1 cellular context compared by ENCODE assay signal in genomic region chr1:234668577-234668955, GRCh38.
TF ChIP-seq lines count a peak whose summit lies in the region.

No MANE protein-coding gene starts in this region.

TF ChIP-seq in K562, 482 proteins besides CTCF, POLR2A, EP300 and RAD21 (continued from another document):
- TF ChIP-seq RNF219 (CRISPR knock-in tag; IDR thresholded peaks at IDR 0.05): no peak
- TF ChIP-seq ZNF77 (CRISPR knock-in tag; IDR thresholded peaks at IDR 0.05): no peak
- TF ChIP-seq ILF3 (IDR thresholded peaks at IDR 0.05; ENCODE audit: borderline replicate concordance): no peak
- TF ChIP-seq RBM15 (IDR thresholded peaks at IDR 0.05; ENCODE audit: insufficient read depth, low read length): no peak
- no peak for TF ChIP-seq ESRRB (CRISPR knock-in tag; IDR thresholded peaks at IDR 0.05; ENCODE audit: borderline replicate concordance)
- no peak for TF ChIP-seq MBD2 (IDR thresholded peaks at IDR 0.05; ENCODE audit: borderline replicate concordance, low read depth)
- no peak for TF ChIP-seq NCOA1 (IDR thresholded peaks at IDR 0.05; ENCODE audit: low read depth)
- TF ChIP-seq SOX6 (IDR thresholded peaks at IDR 0.05): no peak
- no peak for TF ChIP-seq ZBED1 (IDR thresholded peaks at IDR 0.05)
- no peak for TF ChIP-seq ARNT (IDR thresholded peaks at IDR 0.05)
- no peak for TF ChIP-seq ESRRA (IDR thresholded peaks at IDR 0.05; ENCODE audit: borderline replicate concordance, low read depth)
- TF ChIP-seq THRA (IDR thresholded peaks at IDR 0.05): no peak
